Comparison of ENCODE assay signal across 8 cellular contexts in genomic region chr19:6739390-6739883, GRCh38. TPM values are rescaled to one million over a fixed set of nuclear protein-coding genes. Genes with fewer than 3 reads are reported as not detected.
A peak's percentile ranks its signal among the peaks of the same experiment; 100 is the strongest.
DNase-seq lines count a peak whose midpoint lies in the region; FAIRE-seq and TF ChIP-seq lines count a peak whose summit lies in the region.

A gene with protein sequence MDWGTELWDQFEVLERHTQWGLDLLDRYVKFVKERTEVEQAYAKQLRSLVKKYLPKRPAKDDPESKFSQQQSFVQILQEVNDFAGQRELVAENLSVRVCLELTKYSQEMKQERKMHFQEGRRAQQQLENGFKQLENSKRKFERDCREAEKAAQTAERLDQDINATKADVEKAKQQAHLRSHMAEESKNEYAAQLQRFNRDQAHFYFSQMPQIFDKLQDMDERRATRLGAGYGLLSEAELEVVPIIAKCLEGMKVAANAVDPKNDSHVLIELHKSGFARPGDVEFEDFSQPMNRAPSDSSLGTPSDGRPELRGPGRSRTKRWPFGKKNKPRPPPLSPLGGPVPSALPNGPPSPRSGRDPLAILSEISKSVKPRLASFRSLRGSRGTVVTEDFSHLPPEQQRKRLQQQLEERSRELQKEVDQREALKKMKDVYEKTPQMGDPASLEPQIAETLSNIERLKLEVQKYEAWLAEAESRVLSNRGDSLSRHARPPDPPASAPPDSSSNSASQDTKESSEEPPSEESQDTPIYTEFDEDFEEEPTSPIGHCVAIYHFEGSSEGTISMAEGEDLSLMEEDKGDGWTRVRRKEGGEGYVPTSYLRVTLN (plus strand): TSS chr19:6739680. CDS start chr19:6739762, 82 bp downstream.

- CTCF ChIA-PET in endothelial cell of umbilical vein (lab: Charles Lee) = interaction anchor here (1.0 to 6.2 kb wide), 4 partner anchors 11 to 123 kb away, joined by 4 to 179 read pairs (median 14); no protein-coding TSS in a partner anchor

- 0 to 1% methylated on average over 14 to 22 of the region's 47 CpGs for WGBS in mesodermal cell (ENCODE audit: insufficient coverage in 2 of 2), 2 experiments

- H3K27ac ChIP-seq in endothelial cell of umbilical vein (ENCODE audit: insufficient read depth, low read depth, low read length) (peak within 1 kb of the TSS; percentile 61), mesodermal cell (ENCODE audit: low read depth, low read length, severe bottlenecking) (peak within 1 kb of the TSS; percentile 91)

- no peaks in the 10 kb centered on the region for H3K27me3 ChIP-seq in endothelial cell of umbilical vein (ENCODE audit: control insufficient read depth in 2 of 2, insufficient read depth in 2 of 2, low read length in 2 of 2)

- H3K9me1 ChIP-seq in endothelial cell of umbilical vein (replicated peaks; ENCODE audit: control insufficient read depth, extremely low read depth, insufficient read depth, low read length) = no peaks in the 10 kb centered on the region

- peak; percentile 80 for FAIRE-seq in endothelial cell of umbilical vein (lab: Jason Lieb, UNC)

- intact Hi-C loops in endothelial cell of umbilical vein (cut with micrococcal nuclease) = loop anchor here (5.0 to 10.0 kb wide), 5 partner anchors 63 to 367 kb away; partner anchors contain the start of genes ALKBH7, KHSRP, TNFSF14 and TNFSF9

- POLR2A ChIA-PET in endothelial cell of umbilical vein (lab: Charles Lee) = interaction anchor here (0.6 kb wide), 1 partner anchor 124 kb away, joined by 5 read pairs; no protein-coding TSS in a partner anchor

- peak within 1 kb of the TSS; percentile 60 for H3K9ac ChIP-seq in endothelial cell of umbilical vein (replicated peaks; ENCODE audit: extremely low read depth, insufficient read depth, low read length)

- peaks cover 33% of the 10 kb centered on the region for H3K79me2 ChIP-seq in endothelial cell of umbilical vein (ENCODE audit: control insufficient read depth, insufficient read depth, low read length)

- H4K20me1 ChIP-seq in endothelial cell of umbilical vein (replicated peaks; ENCODE audit: control insufficient read depth, extremely low read depth, insufficient read depth, low read length) = no peaks in the 10 kb centered on the region

- H3K9me3 ChIP-seq in endothelial cell of umbilical vein (replicated peaks; ENCODE audit: control insufficient read depth, insufficient read depth, low read length) = no peaks in the 10 kb centered on the region
- H3K9me3 ChIP-seq in mesodermal cell (ENCODE audit: control insufficient read depth, low read length) = no peaks in the 10 kb centered on the region

- TF ChIP-seq POLR2A in endothelial cell of umbilical vein (IDR thresholded peaks at IDR 0.05; ENCODE audit: low read depth, low read length) = no peak

- no TSS peak for BruUV-seq in endothelial cell of umbilical vein (replicated peaks; lab: Mats Ljungman, UMichigan)

- H3K4me2 ChIP-seq in endothelial cell of umbilical vein (ENCODE audit: insufficient read depth, low read length) = peak within 1 kb of the TSS; percentile 78

- DNase-seq in SIG-M5 treated with dmso at 0.1 percent for 504 hours (lab: John Stamatoyannopoulos, UW; ENCODE audit: unreplicated experiment) (peak; percentile 40), SIG-M5 (lab: John Stamatoyannopoulos, UW) (no peak), NOMO-1 (lab: John Stamatoyannopoulos, UW; ENCODE audit: unreplicated experiment in 2 of 2) (peak; percentile 69 to 79), activated T-cell treated with anti-CD3 and anti-CD28 coated beads for 1 hour (ENCODE audit: low read depth) (peak; percentile 81), endothelial cell of umbilical vein (ENCODE audit: low read depth, low spot score) (peak; percentile 66), GM19240 (ENCODE audit: insufficient read length, low spot score) (no peak)
- DNase-seq in stimulated activated CD8-positive, alpha-beta memory T cell treated with anti-CD3 and anti-CD28 coated beads, Interleukin-15, amount 100 ng/mL, for 1 hour (ENCODE audit: low read depth) = peak; percentile 62

- H3K36me3 ChIP-seq in endothelial cell of umbilical vein (ENCODE audit: control insufficient read depth in 2 of 2, extremely low read depth in 1 of 2, insufficient read depth in 2 of 2, low read length in 2 of 2) (peaks cover 0 to 11% of the 10 kb centered on the region in 2 experiments), mesodermal cell (ENCODE audit: control insufficient read depth, insufficient read depth, low read length) (peaks cover 24% of the 10 kb centered on the region)

- TF ChIP-seq CTCF in endothelial cell of umbilical vein (IDR thresholded peaks at IDR 0.05; ENCODE audit: extremely low read depth in 1 of 2, insufficient read depth in 1 of 2, low read depth in 1 of 2, low read length in 2 of 2) = no peak

- H3K4me1 ChIP-seq in endothelial cell of umbilical vein (ENCODE audit: control insufficient read depth, extremely low read depth, insufficient read depth, low read length) (peaks cover 46% of the 10 kb centered on the region), mesodermal cell (ENCODE audit: control insufficient read depth, insufficient read depth, low read length, poor library complexity, severe bottlenecking) (peaks cover 38% of the 10 kb centered on the region)

- dilution Hi-C loops in endothelial cell of umbilical vein (cut with MboI; ENCODE audit: extremely low pct_ligation_motif_present, low sequenced_read_pairs) = no loop called here

- H2AFZ ChIP-seq in endothelial cell of umbilical vein (ENCODE audit: low read depth, low read length) = peak within 1 kb of the TSS; percentile 82

- peak within 1 kb of the TSS; percentile 66 to 92 (median 80) for H3K4me3 ChIP-seq in endothelial cell of umbilical vein (replicated peaks in 1 of 3; ENCODE audit: insufficient read depth in 1 of 3, low read depth in 1 of 3, low read length in 3 of 3)
- peak within 1 kb of the TSS; percentile 93 for H3K4me3 ChIP-seq in mesodermal cell (ENCODE audit: extremely low read depth, insufficient read depth, low read length, poor library complexity, severe bottlenecking)

TF ChIP-seq in endothelial cell of umbilical vein, 7 proteins besides CTCF, POLR2A, EP300 and RAD21:
- TF ChIP-seq GATA2 (IDR thresholded peaks at IDR 0.05; ENCODE audit: insufficient read depth, insufficient read length, low read depth, low read length) = no peak

RNA-seq across cellular contexts. Expression of the gene that starts here (rescaled TPM):
- total RNA-seq in endothelial cell of umbilical vein = 65.7 and 69.3 TPM in 2 replicates
- polyA plus RNA-seq in endothelial cell of umbilical vein = 26.3 and 28.4 TPM in 2 replicates
- 36.2 and 40.0 TPM in 2 replicates for polyA plus RNA-seq in endothelial cell of umbilical vein (2011; cell fraction: cytosol; rRNA removed)
- polyA plus RNA-seq in endothelial cell of umbilical vein (2011; cell fraction: nucleus; rRNA removed) = 175 and 176 TPM in 2 replicates
- polyA plus RNA-seq in endothelial cell of umbilical vein (2012) = 80.6 and 95.7 TPM in 2 replicates
- polyA minus RNA-seq in endothelial cell of umbilical vein = 21.6 and 38.2 TPM in 2 replicates
- polyA minus RNA-seq in endothelial cell of umbilical vein (2011; cell fraction: cytosol; rRNA and poly(A)+ RNA removed) = 22.0 TPM
- polyA minus RNA-seq in endothelial cell of umbilical vein (2011; cell fraction: nucleus; rRNA and poly(A)+ RNA removed) = 16.5 and 20.3 TPM in 2 replicates
- polyA plus RNA-seq in mesodermal cell (2013, experiment 1 of 2) = 88.5 TPM
- 77.2 TPM for polyA plus RNA-seq in mesodermal cell (2013, experiment 2 of 2)

Comparison
In these comparisons a context has a peak if more than half of its experiments do, and no peak if none do; other contexts are left out.
1. DNase-seq: peak in SIG-M5 treated with dmso at 0.1 percent for 504 hours (single experiment), NOMO-1 (2 of 2), activated T-cell treated with anti-CD3 and anti-CD28 coated beads for 1 hour (single experiment), endothelial cell of umbilical vein (single experiment) and stimulated activated CD8-positive, alpha-beta memory T cell treated with anti-CD3 and anti-CD28 coated beads, Interleukin-15, amount 100 ng/mL, for 1 hour (single experiment); none in SIG-M5 (single experiment) and GM19240 (single experiment).